Comparison of ENCODE assay signal across 7 cellular contexts in the genomic region with DNA sequence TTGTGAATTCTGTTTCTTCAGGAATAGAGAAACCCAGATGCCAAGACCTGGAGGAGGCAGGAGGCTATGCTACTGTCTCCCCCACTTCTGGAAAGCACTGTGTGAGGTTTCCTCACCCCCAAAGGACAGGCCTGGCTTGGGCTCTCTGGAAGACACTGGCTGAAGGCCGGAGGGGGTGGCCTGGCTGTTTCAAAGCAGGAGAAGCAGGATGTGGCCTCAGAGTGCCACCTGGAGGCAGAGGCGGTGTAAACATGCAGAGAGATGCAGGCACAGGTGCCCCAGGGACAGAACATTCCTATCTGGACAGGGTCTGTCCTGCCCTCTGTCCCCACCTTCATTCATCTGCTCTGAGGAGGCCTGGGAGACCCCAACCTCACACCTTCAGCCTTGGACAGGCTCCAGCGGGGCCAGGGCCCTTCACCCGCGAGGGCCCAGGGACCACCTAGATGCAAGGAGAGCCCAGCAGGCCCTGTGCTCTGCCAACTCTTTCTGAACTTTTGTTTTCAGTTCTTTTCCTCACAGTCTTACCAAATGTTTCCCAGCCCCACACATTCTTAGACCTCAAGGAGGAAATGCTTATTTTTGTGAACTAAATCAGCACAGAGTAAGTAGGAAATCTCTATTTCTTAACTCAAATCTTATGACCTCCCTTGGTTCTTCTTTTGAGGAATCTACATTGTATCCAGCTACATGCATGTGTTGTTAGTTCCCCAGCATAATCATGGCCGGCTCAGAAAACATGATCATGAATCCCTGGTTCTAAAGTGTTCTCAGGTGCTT.
DNase-seq lines count a peak whose midpoint lies in the region; ATAC-seq and TF ChIP-seq lines count a peak whose summit lies in the region.

No MANE protein-coding gene starts in this region.

- no peak overlapping the region for H3K27ac Mint-ChIP-seq in activated T-helper 2 cell treated with anti-CD3 and anti-CD28 coated beads, Interferon-gamma antibody, Interleukin-2, Interleukin-4, amounts not matched to agents 10 μg/mL and 5 μg/mL and 100 μg/mL, durations not matched to agents 14 hours and 24 hours and 36 hours

- intact Hi-C loops in activated T-helper 2 cell treated with anti-CD3 and anti-CD28 coated beads, Interferon-gamma antibody, Interleukin-2, Interleukin-4, amounts not matched to agents 10 μg/mL and 5 μg/mL and 100 μg/mL, durations not matched to agents 14 hours and 24 hours and 36 hours (cut with micrococcal nuclease), result loop anchor here (1.0 kb wide), 1 partner anchor 684 kb away; no protein-coding TSS in a partner anchor
- intact Hi-C loops in ovary (cut with DNase I), result no loop called here

- H3K9me3 Mint-ChIP-seq in activated T-helper 2 cell treated with anti-CD3 and anti-CD28 coated beads, Interferon-gamma antibody, Interleukin-2, Interleukin-4, amounts not matched to agents 10 μg/mL and 5 μg/mL and 100 μg/mL, durations not matched to agents 14 hours and 24 hours and 36 hours, result no peaks in the 10 kb centered on the region

- H3K27ac ChIP-seq in ovary, result no peak overlapping the region

- no peaks in the 10 kb centered on the region for H3K36me3 Mint-ChIP-seq in activated T-helper 2 cell treated with anti-CD3 and anti-CD28 coated beads, Interferon-gamma antibody, Interleukin-2, Interleukin-4, amounts not matched to agents 10 μg/mL and 5 μg/mL and 100 μg/mL, durations not matched to agents 14 hours and 24 hours and 36 hours (ENCODE audit: low read depth)

- H3K4me3 Mint-ChIP-seq in activated T-helper 2 cell treated with anti-CD3 and anti-CD28 coated beads, Interferon-gamma antibody, Interleukin-2, Interleukin-4, amounts not matched to agents 10 μg/mL and 5 μg/mL and 100 μg/mL, durations not matched to agents 14 hours and 24 hours and 36 hours (ENCODE audit: low read depth), result no peak overlapping the region

- no peak overlapping the region for H3K9ac ChIP-seq in NT2/D1 (ENCODE audit: insufficient read length, low read depth)

- TF ChIP-seq CTCF in ovary (IDR thresholded peaks at IDR 0.05), result peak in 1 of 3 donors; percentile 53

- peaks cover 11% of the 10 kb centered on the region for H3K4me1 ChIP-seq in NT2/D1 (ENCODE audit: insufficient read depth, insufficient read length)
- H3K4me1 ChIP-seq in ovary (ENCODE audit: insufficient read depth), result no peaks in the 10 kb centered on the region

- H3K4me3 ChIP-seq in NT2/D1 (ENCODE audit: insufficient read length, low read depth) (no peak overlapping the region), ovary (no peak overlapping the region)

- ATAC-seq in HG02798 (IDR thresholded peaks at IDR 0.05; ENCODE audit: poor library complexity, unreplicated experiment) (peak; percentile 63), GM18519 (IDR thresholded peaks at IDR 0.05; ENCODE audit: low FRiP score, unreplicated experiment) (no peak)

- no peaks in the 10 kb centered on the region for H3K36me3 ChIP-seq in NT2/D1 (ENCODE audit: insufficient read depth, insufficient read length, low read length)
- H3K36me3 ChIP-seq in ovary, result no peaks in the 10 kb centered on the region

- peaks cover 1% of the 10 kb centered on the region for H3K27me3 Mint-ChIP-seq in activated T-helper 2 cell treated with anti-CD3 and anti-CD28 coated beads, Interferon-gamma antibody, Interleukin-2, Interleukin-4, amounts not matched to agents 10 μg/mL and 5 μg/mL and 100 μg/mL, durations not matched to agents 14 hours and 24 hours and 36 hours (ENCODE audit: low read depth)

- no peaks in the 10 kb centered on the region for H3K4me1 Mint-ChIP-seq in activated T-helper 2 cell treated with anti-CD3 and anti-CD28 coated beads, Interferon-gamma antibody, Interleukin-2, Interleukin-4, amounts not matched to agents 10 μg/mL and 5 μg/mL and 100 μg/mL, durations not matched to agents 14 hours and 24 hours and 36 hours (ENCODE audit: low read depth)

- H3K9me3 ChIP-seq in NT2/D1 (ENCODE audit: insufficient read depth, low read length) (no peaks in the 10 kb centered on the region), ovary (no peaks in the 10 kb centered on the region)

- H3K27me3 ChIP-seq in NT2/D1 (ENCODE audit: insufficient read depth, insufficient read length) (peaks cover 22% of the 10 kb centered on the region), ovary (no peaks in the 10 kb centered on the region)

- 54 to 67% (median 66%) methylated on average over 6 of the region's 6 CpGs for WGBS in ovary, 3 donors

- TF ChIP-seq EP300 in ovary (IDR thresholded peaks at IDR 0.05), result no peak

- in situ Hi-C loops in G401 (cut with HindIII; ENCODE audit: low sequenced_read_pairs), result no loop called here

- DNase-seq in G401 (ENCODE audit: low spot score) (peak; percentile 60), NT2/D1 (ENCODE audit: low read depth, low spot score) (peak; percentile 64), germinal center (ENCODE audit: low spot score) (peak; percentile 60), ovary (peak in 4 of 5 donors; percentile 45 to 68 (median 57))
- peak; percentile 18 for DNase-seq in activated T-helper 2 cell treated with anti-CD3 and anti-CD28 coated beads, Interferon-gamma antibody, Interleukin-2, Interleukin-4, amounts not matched to agents 10 μg/mL and 5 μg/mL and 100 μg/mL, durations not matched to agents 14 hours and 24 hours and 36 hours (ENCODE audit: low spot score)

- no peak for TF ChIP-seq POLR2A in ovary (IDR thresholded peaks at IDR 0.05)
